In the genomic region with DNA sequence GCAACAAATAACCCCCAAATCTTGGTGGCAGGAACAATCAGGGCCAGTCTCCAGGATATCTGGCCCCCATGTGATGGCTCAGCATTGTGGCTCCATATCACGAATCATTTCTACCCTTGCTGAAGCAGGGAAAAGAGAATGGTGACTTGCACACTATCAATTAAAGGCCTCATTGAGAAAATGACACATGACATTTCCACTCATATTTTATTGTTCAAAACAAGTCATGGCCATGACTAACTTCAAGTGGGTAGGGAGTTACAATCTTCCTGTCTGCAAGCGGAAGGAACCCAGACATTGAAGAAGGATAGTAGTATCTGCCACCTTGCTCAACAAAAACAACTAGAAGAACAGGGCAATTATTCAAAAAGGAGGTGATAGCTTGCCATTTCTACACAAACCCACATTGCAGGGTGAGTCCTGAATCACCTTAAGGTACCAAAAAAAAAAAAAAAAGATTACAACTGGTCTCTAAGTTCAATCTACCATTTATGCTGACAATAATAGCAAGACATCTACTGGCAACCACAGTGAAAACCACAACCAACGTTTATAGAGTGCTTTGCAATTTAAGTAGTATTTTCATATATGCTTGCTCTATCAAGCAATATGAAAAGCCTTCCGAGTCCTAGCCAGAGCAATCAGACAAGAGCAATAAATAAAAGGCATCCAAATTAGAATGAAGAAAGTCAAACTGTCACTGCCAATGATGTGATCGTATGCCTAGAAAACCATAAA, we compare ENCODE assay signal across 1 cellular context.
TF ChIP-seq lines count a peak whose summit lies in the region.

No MANE protein-coding gene starts in this region.

TF ChIP-seq in SK-N-SH, 30 proteins besides CTCF, POLR2A, EP300 and RAD21:
- no peak for TF ChIP-seq MXI1 (IDR thresholded peaks at IDR 0.05; ENCODE audit: low read depth, low read length)
- TF ChIP-seq RCOR1 (IDR thresholded peaks at IDR 0.05; ENCODE audit: low read length) = no peak
- no peak for TF ChIP-seq MEF2A (IDR thresholded peaks at IDR 0.05; ENCODE audit: borderline replicate concordance, low read depth)
- TF ChIP-seq SIN3A (IDR thresholded peaks at IDR 0.05; ENCODE audit: borderline replicate concordance, low read depth, low read length) = no peak
- TF ChIP-seq RXRA (IDR thresholded peaks at IDR 0.05; ENCODE audit: borderline replicate concordance, low read depth) = no peak
- no peak for TF ChIP-seq ZBTB33 (IDR thresholded peaks at IDR 0.05; ENCODE audit: borderline replicate concordance, low read depth)
- no peak for TF ChIP-seq GABPA (IDR thresholded peaks at IDR 0.05; ENCODE audit: low read depth)
- TF ChIP-seq TAF1 (IDR thresholded peaks at IDR 0.05; ENCODE audit: borderline replicate concordance, low read depth, low read length) = no peak
- no peak for TF ChIP-seq NRF1 (IDR thresholded peaks at IDR 0.05; ENCODE audit: low read depth, low read length)
- no peak for TF ChIP-seq FOXM1 (IDR thresholded peaks at IDR 0.05; ENCODE audit: low read depth)
- TF ChIP-seq CHD2 (IDR thresholded peaks at IDR 0.05; ENCODE audit: low read length, partially characterized antibody) = no peak
- TF ChIP-seq GATA2 (CRISPR knock-in tag; IDR thresholded peaks at IDR 0.05) = no peak
- no peak for TF ChIP-seq RFX5 (IDR thresholded peaks at IDR 0.05; ENCODE audit: low read length)
- no peak for TF ChIP-seq NFIC (IDR thresholded peaks at IDR 0.05; ENCODE audit: borderline replicate concordance)
TF ChIP-seq in SK-N-SH: peak in this region for 0.
